In the genomic region with DNA sequence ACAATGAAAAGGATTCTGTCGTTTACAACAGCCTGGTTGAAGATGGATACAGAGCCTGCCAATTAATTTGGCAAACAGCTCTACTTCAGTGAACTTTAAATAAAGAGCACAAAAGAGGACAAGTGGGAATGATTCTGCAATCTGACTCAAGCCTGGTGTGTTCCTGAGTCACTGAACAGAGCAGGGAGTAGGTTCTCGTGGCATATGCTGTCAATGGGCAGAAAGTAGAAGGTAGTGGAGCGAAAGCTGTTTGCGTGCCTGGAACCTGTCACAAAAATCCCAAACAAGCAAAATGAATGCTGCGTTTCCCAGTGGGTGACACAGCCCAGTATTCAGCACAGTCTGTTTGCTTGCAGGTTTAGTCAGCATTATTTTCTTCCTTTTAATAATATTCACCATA, we compare ENCODE assay signal across 21 cellular contexts. TPM values are rescaled to one million over a fixed set of nuclear protein-coding genes. Genes with fewer than 3 reads are reported as not detected.
DNase-seq lines count a peak whose midpoint lies in the region; ATAC-seq, FAIRE-seq and TF ChIP-seq lines count a peak whose summit lies in the region.
"Had no signal": no experiment of that assay in that cellular context is flagged by ENCODE, and none has a peak within 500 bp of the region (broad histone marks: within the 10 kb centered on the region; RNA-seq: fewer than 3 reads in every experiment).

No MANE protein-coding gene starts in this region.

- H3K27ac ChIP-seq in astrocyte (ENCODE audit: low read depth, low read length) = no peak overlapping the region
- H3K27ac ChIP-seq: RWPE1 had no signal

- H3K9me3 Mint-ChIP-seq in astrocyte (ENCODE audit: unreplicated experiment) = no peaks in the 10 kb centered on the region
- H3K9me3 Mint-ChIP-seq: memory B cell; stimulated activated memory B cell treated with anti-CD40 and anti-IgM and Interleukin-4, amounts not matched to agents 10 μg/mL and 1 μg/mL and 100 μg/mL, for 72 hours; T-helper 1 cell treated with Interleukin-12 subunit alpha and Interleukin-12 subunit beta and Interleukin-4 antibody, amounts not matched to agents 30 μg/mL and 1 μg/mL, for 36 hours had no signal

- H3K4me3 Mint-ChIP-seq in astrocyte (ENCODE audit: unreplicated experiment) = no peak overlapping the region
- H3K4me3 Mint-ChIP-seq: activated B cell treated with CpG ODN at 0.5 μM for 24 hours; HFFc6; memory B cell; stimulated activated memory B cell treated with anti-CD40 and anti-IgM and Interleukin-4, amounts not matched to agents 10 μg/mL and 1 μg/mL and 100 μg/mL, for 72 hours; T-helper 1 cell treated with Interleukin-12 subunit alpha and Interleukin-12 subunit beta and Interleukin-4 antibody, amounts not matched to agents 30 μg/mL and 1 μg/mL, for 36 hours; type B pancreatic cell had no signal

- H3K27ac Mint-ChIP-seq in astrocyte (ENCODE audit: unreplicated experiment) = no peak overlapping the region
- H3K27ac Mint-ChIP-seq: activated B cell treated with CpG ODN at 0.5 μM for 24 hours; HFFc6; memory B cell; stimulated activated memory B cell treated with anti-CD40 and anti-IgM and Interleukin-4, amounts not matched to agents 10 μg/mL and 1 μg/mL and 100 μg/mL, for 72 hours; T-helper 1 cell treated with Interleukin-12 subunit alpha and Interleukin-12 subunit beta and Interleukin-4 antibody, amounts not matched to agents 30 μg/mL and 1 μg/mL, for 36 hours; type B pancreatic cell had no signal

- TF ChIP-seq CTCF in AG10803 (conservative IDR thresholded peaks at IDR 0.05; ENCODE audit: low read length) (no peak), astrocyte (IDR thresholded peaks at IDR 0.05; ENCODE audit: insufficient read depth, low read depth, low read length) (no peak)

- ATAC-seq in left lobe of liver = peak; percentile 72
- ATAC-seq: stimulated activated memory B cell treated with anti-CD40 and anti-IgM and Interleukin-4, amounts not matched to agents 10 μg/mL and 1 μg/mL and 100 μg/mL, for 72 hours had no signal

- no peaks in the 10 kb centered on the region for H3K36me3 Mint-ChIP-seq in astrocyte (ENCODE audit: low read depth, unreplicated experiment)
- H3K36me3 Mint-ChIP-seq: memory B cell; stimulated activated memory B cell treated with anti-CD40 and anti-IgM and Interleukin-4, amounts not matched to agents 10 μg/mL and 1 μg/mL and 100 μg/mL, for 72 hours; type B pancreatic cell had no signal

- no peaks in the 10 kb centered on the region for H3K36me3 ChIP-seq in astrocyte (ENCODE audit: insufficient read depth, low read length)

- no peaks in the 10 kb centered on the region for H3K27me3 ChIP-seq in astrocyte (ENCODE audit: insufficient read depth, low read length)

- peak overlapping the region; percentile 15 for H3K4me2 ChIP-seq in astrocyte (ENCODE audit: low read length)

- no peak overlapping the region for H3K4me3 ChIP-seq in AG10803 (ENCODE audit: low read length)
- H3K4me3 ChIP-seq in astrocyte (ENCODE audit: insufficient read depth, low read depth, low read length) = no peak overlapping the region

- H3K9ac ChIP-seq in astrocyte (ENCODE audit: low read length) = no peak overlapping the region

- H3K27me3 Mint-ChIP-seq in astrocyte (ENCODE audit: low read depth, unreplicated experiment) = no peaks in the 10 kb centered on the region
- H3K27me3 Mint-ChIP-seq: activated B cell treated with CpG ODN at 0.5 μM for 24 hours; stimulated activated memory B cell treated with anti-CD40 and anti-IgM and Interleukin-4, amounts not matched to agents 10 μg/mL and 1 μg/mL and 100 μg/mL, for 72 hours; type B pancreatic cell had no signal

- H3K79me2 ChIP-seq in astrocyte (ENCODE audit: insufficient read depth, low read length) = no peaks in the 10 kb centered on the region

- no peaks in the 10 kb centered on the region for H4K20me1 ChIP-seq in astrocyte (ENCODE audit: insufficient read depth, low read length)

- H2AFZ ChIP-seq in astrocyte (ENCODE audit: low read depth, low read length) = no peak overlapping the region

- peaks cover 2% of the 10 kb centered on the region for H3K4me1 Mint-ChIP-seq in astrocyte (ENCODE audit: low read depth, unreplicated experiment)
- H3K4me1 Mint-ChIP-seq: activated B cell treated with CpG ODN at 0.5 μM for 24 hours; memory B cell; stimulated activated memory B cell treated with anti-CD40 and anti-IgM and Interleukin-4, amounts not matched to agents 10 μg/mL and 1 μg/mL and 100 μg/mL, for 72 hours had no signal

- DNase-seq in AG10803 (ENCODE audit: low read depth) (peak; percentile 3), NCI-H1092 (lab: John Stamatoyannopoulos, UW) (peak; percentile 19), astrocyte (ENCODE audit: low read depth) (peak; percentile 42), left lobe of liver (ENCODE audit: low spot score) (no peak), mesenteric fat pad (ENCODE audit: low spot score) (no peak), NCI-H82 treated with DMSO at 0.1 percent for 48 hours (lab: John Stamatoyannopoulos, UW; ENCODE audit: unreplicated experiment) (no peak), NCI-H1048 (lab: John Stamatoyannopoulos, UW) (no peak), NCI-H1436 (lab: John Stamatoyannopoulos, UW) (no peak)
- DNase-seq: ACHN, activated B cell treated with CpG ODN at 0.5 μM for 24 hours, GF-D8, HFFc6, Kasumi-1, NCI-H187 treated with DMSO at 0.1 percent for 48 hours, NCI-H774 had no signal

- H3K9me3 ChIP-seq in astrocyte (ENCODE audit: insufficient read depth, low read depth, low read length) = no peaks in the 10 kb centered on the region

- no peaks in the 10 kb centered on the region for H3K4me1 ChIP-seq in astrocyte (ENCODE audit: insufficient read depth, low read length)

- no peak for FAIRE-seq in astrocyte (lab: Jason Lieb, UNC)
- FAIRE-seq: colon had no signal

RNA-seq across cellular contexts. Expression of a gene that starts 43.8 kb away (rescaled TPM):
- 0.82 and 1.2 TPM in 2 replicates for total RNA-seq in astrocyte
- not detected for total RNA-seq in left lobe of liver
- total RNA-seq in mesenteric fat pad = 4.6 TPM
- total RNA-seq: activated B cell treated with CpG ODN at 0.5 μM for 24 hours had no signal

Comparison
In these comparisons a context has a peak if more than half of its experiments do, and no peak if none do; other contexts are left out.
1. DNase-seq: peak in AG10803 (single experiment), NCI-H1092 (single experiment) and astrocyte (single experiment); none in left lobe of liver (single experiment), mesenteric fat pad (single experiment), NCI-H82 treated with DMSO at 0.1 percent for 48 hours (single experiment), NCI-H1048 (single experiment) and NCI-H1436 (single experiment).